19 cellular contexts compared by ENCODE assay signal in genomic region chr9:133028221-133028620, GRCh38. TPM values are rescaled to one million over a fixed set of nuclear protein-coding genes. Genes with fewer than 3 reads are reported as not detected.
A peak's percentile ranks its signal among the peaks of the same experiment; 100 is the strongest.
DNase-seq lines count a peak whose midpoint lies in the region; ATAC-seq and TF ChIP-seq lines count a peak whose summit lies in the region.
"Had no signal": no experiment of that assay in that cellular context is flagged by ENCODE, and none has a peak within 500 bp of the region (broad histone marks: within the 10 kb centered on the region; RNA-seq: fewer than 3 reads in every experiment).

No MANE protein-coding gene starts in this region.

- H3K4me1 ChIP-seq in HCT116 (ENCODE audit: control insufficient read depth in 1 of 2, insufficient read depth in 2 of 2, low read length in 2 of 2): peaks cover 3 to 17% of the 10 kb centered on the region in 2 experiments; a peak in 3 of 4 replicates

- no peaks in the 10 kb centered on the region for H4K20me1 ChIP-seq in HCT116 (ENCODE audit: insufficient read depth)

- H3K9me2 ChIP-seq in HCT116 (ENCODE audit: insufficient read depth): no peaks in the 10 kb centered on the region

- H3K4me3 Mint-ChIP-seq in activated CD8-positive, alpha-beta memory T cell treated with anti-CD3 and anti-CD28 coated beads, Interleukin-2, amount 10 ng/mL, durations not matched to agents 7 days and 5 days: peak overlapping the region; percentile 90
- peak overlapping the region; percentile 98 for H3K4me3 Mint-ChIP-seq in activated naive CD8-positive, alpha-beta T cell treated with anti-CD3 and anti-CD28 coated beads, Interleukin-2, amount 10 ng/mL, durations not matched to agents 7 days and 5 days
- peak overlapping the region; percentile 30 for H3K4me3 Mint-ChIP-seq in natural killer cell treated with Interleukin-12 subunit alpha and Interleukin-12 subunit beta and Interleukin-15 and Interleukin-18, amount 100 ng/mL, for 72 hours

- TF ChIP-seq RAD21 in HCT116 (IDR thresholded peaks at IDR 0.05; ENCODE audit: low read depth): no peak

- H3K36me3 ChIP-seq in HCT116 (ENCODE audit: control insufficient read depth in 1 of 2, insufficient read depth in 2 of 2, low read length in 2 of 2): peaks cover 3 to 7% of the 10 kb centered on the region in 2 experiments; a peak in 1 of 4 replicates
- H3K36me3 ChIP-seq: adrenal gland had no signal

- ATAC-seq in activated CD8-positive, alpha-beta memory T cell treated with anti-CD3 and anti-CD28 coated beads, Interleukin-2, amount 10 ng/mL, durations not matched to agents 7 days and 5 days: no peak
- ATAC-seq in HCT116 (no peak), sciatic nerve (no peak)
- no peak for ATAC-seq in activated naive CD8-positive, alpha-beta T cell treated with anti-CD3 and anti-CD28 coated beads, Interleukin-2, amount 10 ng/mL, durations not matched to agents 7 days and 5 days (ENCODE audit: low read depth)
- ATAC-seq in natural killer cell treated with Interleukin-12 subunit alpha and Interleukin-12 subunit beta and Interleukin-15 and Interleukin-18, amount 100 ng/mL, for 72 hours: no peak

- no peak overlapping the region for H2AFZ ChIP-seq in HCT116 (ENCODE audit: low read depth, low read length, poor library complexity, severe bottlenecking)
- H2AFZ ChIP-seq: PC-9 had no signal

- DNase-seq in activated CD8-positive, alpha-beta memory T cell treated with anti-CD3 and anti-CD28 coated beads, Interleukin-2, amount 10 ng/mL, durations not matched to agents 7 days and 5 days: no peak
- DNase-seq in activated CD8-positive, alpha-beta memory T cell treated with anti-CD3 and anti-CD28 coated beads, Interleukin-2, amount 50 U/mL, for 4 hours: no peak
- DNase-seq in HCT116 (ENCODE audit: low read depth, low spot score): no peak
- no peak for DNase-seq in activated naive CD8-positive, alpha-beta T cell treated with anti-CD3 and anti-CD28 coated beads, Interleukin-2, amount 10 ng/mL, durations not matched to agents 7 days and 5 days
- DNase-seq in natural killer cell treated with Interleukin-12 subunit alpha and Interleukin-12 subunit beta and Interleukin-15 and Interleukin-18, amount 100 ng/mL, for 72 hours (ENCODE audit: low spot score): no peak
- no peak for DNase-seq in sciatic nerve (ENCODE audit: low spot score)
- no peak for DNase-seq in cortex of kidney (lab: John Stamatoyannopoulos, UW)
- no peak for DNase-seq in central memory CD4-positive, alpha-beta T cell
- DNase-seq: ACHN, adrenal gland, caudate nucleus, hippocampal formation, KG1, NCI-H1105 treated with DMSO at 0.1 percent for 48 hours, NCI-H774, occipital lobe, PC-9, sigmoid colon had no signal

- H3K4me3 ChIP-seq in HCT116 (replicated peaks in 1 of 2; ENCODE audit: low read depth in 1 of 2, low read length in 2 of 2): no peak overlapping the region
- H3K4me3 ChIP-seq: adrenal gland, PC-9, sigmoid colon had no signal

- peaks cover 40% of the 10 kb centered on the region for H3K4me1 Mint-ChIP-seq in activated CD8-positive, alpha-beta memory T cell treated with anti-CD3 and anti-CD28 coated beads, Interleukin-2, amount 10 ng/mL, durations not matched to agents 7 days and 5 days
- peaks cover 36% of the 10 kb centered on the region for H3K4me1 Mint-ChIP-seq in activated naive CD8-positive, alpha-beta T cell treated with anti-CD3 and anti-CD28 coated beads, Interleukin-2, amount 10 ng/mL, durations not matched to agents 7 days and 5 days
- H3K4me1 Mint-ChIP-seq in natural killer cell treated with Interleukin-12 subunit alpha and Interleukin-12 subunit beta and Interleukin-15 and Interleukin-18, amount 100 ng/mL, for 72 hours (ENCODE audit: low read depth in 2 of 2): peaks cover 27% of the 10 kb centered on the region in 2 donors

- no peaks in the 10 kb centered on the region for H3K27me3 Mint-ChIP-seq in activated CD8-positive, alpha-beta memory T cell treated with anti-CD3 and anti-CD28 coated beads, Interleukin-2, amount 10 ng/mL, durations not matched to agents 7 days and 5 days
- no peaks in the 10 kb centered on the region for H3K27me3 Mint-ChIP-seq in activated naive CD8-positive, alpha-beta T cell treated with anti-CD3 and anti-CD28 coated beads, Interleukin-2, amount 10 ng/mL, durations not matched to agents 7 days and 5 days
- no peaks in the 10 kb centered on the region for H3K27me3 Mint-ChIP-seq in natural killer cell treated with Interleukin-12 subunit alpha and Interleukin-12 subunit beta and Interleukin-15 and Interleukin-18, amount 100 ng/mL, for 72 hours

- no peaks in the 10 kb centered on the region for H3K9me3 ChIP-seq in HCT116 (ENCODE audit: control insufficient read depth in 1 of 2, insufficient read depth in 1 of 2, low read depth in 1 of 2, low read length in 2 of 2)
- H3K9me3 ChIP-seq: adrenal gland, sigmoid colon had no signal

- CTCF ChIA-PET in activated CD8-positive, alpha-beta memory T cell treated with anti-CD3 and anti-CD28 coated beads, Interleukin-2, amount 10 ng/mL, durations not matched to agents 7 days and 5 days (lab: Charles Lee): interaction anchor here (6.2 kb wide), 1 partner anchor 118 kb away, joined by 81 read pairs; no protein-coding TSS in a partner anchor
- CTCF ChIA-PET in HCT116 (lab: Charles Lee): no interaction called here

- no peak overlapping the region for H3K4me2 ChIP-seq in HCT116 (ENCODE audit: low read length)

- no peak overlapping the region for H3K9ac ChIP-seq in HCT116 (ENCODE audit: low read length)

- no peak overlapping the region for H3K27ac Mint-ChIP-seq in activated CD8-positive, alpha-beta memory T cell treated with anti-CD3 and anti-CD28 coated beads, Interleukin-2, amount 10 ng/mL, durations not matched to agents 7 days and 5 days
- H3K27ac Mint-ChIP-seq in activated naive CD8-positive, alpha-beta T cell treated with anti-CD3 and anti-CD28 coated beads, Interleukin-2, amount 10 ng/mL, durations not matched to agents 7 days and 5 days: no peak overlapping the region
- H3K27ac Mint-ChIP-seq in natural killer cell treated with Interleukin-12 subunit alpha and Interleukin-12 subunit beta and Interleukin-15 and Interleukin-18, amount 100 ng/mL, for 72 hours: peak overlapping the region in 1 of 2 donors; percentile 50

- no peak for TF ChIP-seq CTCF in HCT116 (IDR thresholded peaks at IDR 0.05 in 2 of 3, conservative IDR thresholded peaks at IDR 0.05 in 1 of 3; ENCODE audit: borderline replicate concordance in 1 of 3, insufficient read depth in 1 of 3, low read depth in 2 of 3, low read length in 2 of 3)

- H3K9me3 Mint-ChIP-seq in activated CD8-positive, alpha-beta memory T cell treated with anti-CD3 and anti-CD28 coated beads, Interleukin-2, amount 10 ng/mL, durations not matched to agents 7 days and 5 days (ENCODE audit: low read depth): no peaks in the 10 kb centered on the region
- H3K9me3 Mint-ChIP-seq in activated naive CD8-positive, alpha-beta T cell treated with anti-CD3 and anti-CD28 coated beads, Interleukin-2, amount 10 ng/mL, durations not matched to agents 7 days and 5 days: no peaks in the 10 kb centered on the region
- H3K9me3 Mint-ChIP-seq in natural killer cell treated with Interleukin-12 subunit alpha and Interleukin-12 subunit beta and Interleukin-15 and Interleukin-18, amount 100 ng/mL, for 72 hours: no peaks in the 10 kb centered on the region

- POLR2A ChIA-PET in HCT116 (lab: Charles Lee): no interaction called here
- POLR2A ChIA-PET in activated naive CD8-positive, alpha-beta T cell treated with anti-CD3 and anti-CD28 coated beads, Interleukin-2, amount 10 ng/mL, durations not matched to agents 7 days and 5 days (lab: Charles Lee): no interaction called here

- no peak for TF ChIP-seq POLR2A in HCT116 (IDR thresholded peaks at IDR 0.05; ENCODE audit: borderline replicate concordance, extremely low read depth, insufficient read depth, insufficient read length)

- intact Hi-C loops in HCT116 (cut with micrococcal nuclease) (no loop called here), sciatic nerve (cut with DNase I) (no loop called here)

- H3K27me3 ChIP-seq in HCT116 (ENCODE audit: insufficient read depth, low read length): no peaks in the 10 kb centered on the region
- H3K27me3 ChIP-seq: adrenal gland, sigmoid colon had no signal

- RAD21 ChIA-PET in HCT116 (lab: Charles Lee; ENCODE audit: low non-redundant PET in 1 of 2, low total read pairs in 2 of 2, uncharacterized antibody in 2 of 2, unreplicated experiment in 2 of 2): no interaction called here

- BruUV-seq in HCT116 (replicated peaks; lab: Mats Ljungman, UMichigan): TSS peak; percentile 28

- no peak overlapping the region for H3K27ac ChIP-seq in HCT116 (ENCODE audit: low read depth, low read length)
- H3K27ac ChIP-seq: adrenal gland, PC-9, sigmoid colon had no signal

- H3K36me3 Mint-ChIP-seq in activated CD8-positive, alpha-beta memory T cell treated with anti-CD3 and anti-CD28 coated beads, Interleukin-2, amount 10 ng/mL, durations not matched to agents 7 days and 5 days: peaks cover 13% of the 10 kb centered on the region
- peaks cover 9% of the 10 kb centered on the region for H3K36me3 Mint-ChIP-seq in activated naive CD8-positive, alpha-beta T cell treated with anti-CD3 and anti-CD28 coated beads, Interleukin-2, amount 10 ng/mL, durations not matched to agents 7 days and 5 days
- H3K36me3 Mint-ChIP-seq in natural killer cell treated with Interleukin-12 subunit alpha and Interleukin-12 subunit beta and Interleukin-15 and Interleukin-18, amount 100 ng/mL, for 72 hours: no peaks in the 10 kb centered on the region

- H3K79me2 ChIP-seq in HCT116 (ENCODE audit: insufficient read depth, low read length): peaks cover 28% of the 10 kb centered on the region

RNA-seq across cellular contexts. Expression of gene GTF3C5, which starts 2.6 kb away (rescaled TPM):
- 10 to 100 TPM; 83.8 to 89.0 TPM for total RNA-seq in activated CD8-positive, alpha-beta memory T cell treated with anti-CD3 and anti-CD28 coated beads, Interleukin-2, amount 10 ng/mL, durations not matched to agents 7 days and 5 days
- 95.1 TPM for total RNA-seq in HCT116 (2021; ENCODE audit: unreplicated experiment)
- 96.4 and 101 TPM in 2 replicates for polyA plus RNA-seq in HCT116 (2012)
- 10 to 100 TPM; 86.4 to 97.5 TPM for total RNA-seq in activated naive CD8-positive, alpha-beta T cell treated with anti-CD3 and anti-CD28 coated beads, Interleukin-2, amount 10 ng/mL, durations not matched to agents 7 days and 5 days
- total RNA-seq in natural killer cell treated with Interleukin-12 subunit alpha and Interleukin-12 subunit beta and Interleukin-15 and Interleukin-18, amount 100 ng/mL, for 72 hours: 10 to 100 TPM; 69.2 to 81.4 TPM
- 45.2 TPM for total RNA-seq in sciatic nerve

RNA-seq across cellular contexts. Expression of gene CEL, which starts 33.6 kb away (rescaled TPM):
- 1 to 10 TPM; 1.7 to 1.9 TPM for total RNA-seq in activated CD8-positive, alpha-beta memory T cell treated with anti-CD3 and anti-CD28 coated beads, Interleukin-2, amount 10 ng/mL, durations not matched to agents 7 days and 5 days
- total RNA-seq in HCT116 (2021; ENCODE audit: unreplicated experiment) (6.9 TPM), sciatic nerve (2.7 TPM)
- polyA plus RNA-seq in HCT116 (2012): 0.79 and 1.4 TPM in 2 replicates
- 1 to 10 TPM; 1.4 to 2.3 TPM for total RNA-seq in activated naive CD8-positive, alpha-beta T cell treated with anti-CD3 and anti-CD28 coated beads, Interleukin-2, amount 10 ng/mL, durations not matched to agents 7 days and 5 days
- total RNA-seq in natural killer cell treated with Interleukin-12 subunit alpha and Interleukin-12 subunit beta and Interleukin-15 and Interleukin-18, amount 100 ng/mL, for 72 hours: 1 to 10 TPM in 1 of 2 donors, under 1 TPM in 1; 0.95 to 2.1 TPM
- total RNA-seq: occipital lobe, SK-MEL-5 had no signal

RNA-seq across cellular contexts. Expression of gene GFI1B, which starts 49.7 kb away (rescaled TPM):
- total RNA-seq in activated CD8-positive, alpha-beta memory T cell treated with anti-CD3 and anti-CD28 coated beads, Interleukin-2, amount 10 ng/mL, durations not matched to agents 7 days and 5 days: not detected
- total RNA-seq in HCT116 (2021; ENCODE audit: unreplicated experiment) (0.20 TPM), sciatic nerve (not detected)
- not detected in 2 replicates for polyA plus RNA-seq in HCT116 (2012)
- total RNA-seq in activated naive CD8-positive, alpha-beta T cell treated with anti-CD3 and anti-CD28 coated beads, Interleukin-2, amount 10 ng/mL, durations not matched to agents 7 days and 5 days: not detected
- under 1 TPM in 1 of 2 donors, not detected in 1; 0.45 TPM for total RNA-seq in natural killer cell treated with Interleukin-12 subunit alpha and Interleukin-12 subunit beta and Interleukin-15 and Interleukin-18, amount 100 ng/mL, for 72 hours
- total RNA-seq: occipital lobe, PC-9 had no signal

Comparison
In these comparisons a context has a peak if more than half of its experiments do, and no peak if none do; other contexts are left out.
1. H3K4me3 Mint-ChIP-seq: peak in every context shown above with its lines; median percentile 98 in activated naive CD8-positive, alpha-beta T cell treated with anti-CD3 and anti-CD28 coated beads, Interleukin-2, amount 10 ng/mL, durations not matched to agents 7 days and 5 days; 90 in activated CD8-positive, alpha-beta memory T cell treated with anti-CD3 and anti-CD28 coated beads, Interleukin-2, amount 10 ng/mL, durations not matched to agents 7 days and 5 days; 30 in natural killer cell treated with Interleukin-12 subunit alpha and Interleukin-12 subunit beta and Interleukin-15 and Interleukin-18, amount 100 ng/mL, for 72 hours.